8 cellular contexts compared by ENCODE assay signal in genomic region chr5:76715734-76716455, GRCh38. TPM values are rescaled to one million over a fixed set of nuclear protein-coding genes. Genes with fewer than 3 reads are reported as not detected.
DNase-seq lines count a peak whose midpoint lies in the region; ATAC-seq and TF ChIP-seq lines count a peak whose summit lies in the region.

TSS of gene F2R (plus strand) at chr5:76716126. CDS start at chr5:76716308, 182 bp downstream.

- peak; percentile 73 for ATAC-seq in HG02642 (IDR thresholded peaks at IDR 0.05; ENCODE audit: poor library complexity, unreplicated experiment)
- no peak for ATAC-seq in HG03378 (IDR thresholded peaks at IDR 0.05; ENCODE audit: unreplicated experiment)

- in situ Hi-C loops in GM13976 (cut with MboI; ENCODE audit: low sequenced_read_pairs, unreplicated experiment): no loop called here

- TF ChIP-seq CTCF in GM13976 (IDR thresholded peaks at IDR 0.05; ENCODE audit: borderline replicate concordance, control extremely low read depth, extremely low read depth, insufficient read depth, missing control alignments) (peak; percentile 60), epithelial cell of proximal tubule (conservative IDR thresholded peaks at IDR 0.05; ENCODE audit: low read depth, low read length) (peak; percentile 38)

- DNase-seq in GM13976 (ENCODE audit: low spot score) (peak; percentile 87), NCI-H460 (ENCODE audit: extremely low read depth, low read depth) (peak; percentile 17), epithelial cell of proximal tubule (ENCODE audit: low read depth) (no peak), mucosa of gallbladder (ENCODE audit: low spot score) (peak; percentile 37), stromal cell of bone marrow (ENCODE audit: low read depth) (peak; percentile 38)
- DNase-seq in activated CD8-positive, alpha-beta memory T cell treated with anti-CD3 and anti-CD28 coated beads, Interleukin-2, amount 50 U/mL, for 4 hours: peak; percentile 60

- H3K4me3 ChIP-seq in epithelial cell of proximal tubule (ENCODE audit: low read depth, low read length): peak within 1 kb of the TSS; percentile 67

RNA-seq across cellular contexts. Expression of gene F2R, which starts in this region (rescaled TPM):
- 8.1 and 8.3 TPM in 2 replicates for total RNA-seq in NCI-H460 (2014; rRNA removed; shearing (Covaris generic))
- 4.1 and 5.6 TPM in 2 replicates for polyA plus RNA-seq in NCI-H460 (2014; cell fraction: nucleus; rRNA removed)
- total RNA-seq in epithelial cell of proximal tubule: 41.4 and 46.7 TPM in 2 replicates
- total RNA-seq in mucosa of gallbladder: 15.1 TPM
